In the genomic region with DNA sequence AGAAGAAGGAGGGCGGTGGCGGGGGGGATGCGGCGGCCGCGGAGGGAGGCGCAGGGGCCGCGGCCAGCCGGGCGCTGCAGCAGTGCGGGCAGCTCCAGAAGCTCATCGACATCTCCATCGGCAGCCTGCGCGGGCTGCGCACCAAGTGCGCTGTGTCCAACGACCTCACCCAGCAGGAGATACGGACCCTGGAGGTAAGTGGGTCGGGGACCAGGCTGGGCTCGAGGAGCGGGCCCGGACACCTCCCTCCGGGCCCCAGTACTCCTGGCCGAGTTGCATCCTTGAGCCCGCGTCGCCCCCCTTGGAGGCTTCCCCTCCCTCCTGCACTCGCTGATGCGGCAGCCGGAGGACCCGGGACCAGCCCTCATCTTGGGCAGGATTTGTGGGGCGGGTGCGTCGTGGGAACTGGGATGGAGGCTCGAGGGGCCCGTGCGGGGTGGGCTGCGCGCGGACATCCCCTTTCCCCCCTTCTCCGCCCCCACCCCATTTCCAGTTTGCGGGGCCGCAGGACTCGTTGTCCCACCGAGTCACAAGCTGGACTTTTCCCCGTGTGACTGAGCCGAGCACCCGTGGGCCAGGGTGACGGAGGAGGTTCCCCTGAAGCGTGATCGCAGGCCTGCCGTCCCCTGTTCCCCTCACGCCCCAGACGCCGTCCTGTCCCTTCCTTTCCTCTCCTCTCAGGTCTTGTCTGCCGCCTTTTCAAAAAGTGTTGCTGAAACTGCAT, we compare ENCODE assay signal across 8 cellular contexts. TPM values are rescaled to one million over a fixed set of nuclear protein-coding genes. Genes with fewer than 3 reads are reported as not detected.
DNase-seq lines count a peak whose midpoint lies in the region; FAIRE-seq and TF ChIP-seq lines count a peak whose summit lies in the region.

No MANE protein-coding gene starts in this region.

- no peaks in the 10 kb centered on the region for H3K9me3 ChIP-seq in HAP-1
- no peaks in the 10 kb centered on the region for H3K9me3 ChIP-seq in spleen

- no peaks in the 10 kb centered on the region for H3K36me3 ChIP-seq in HAP-1 (replicated peaks)
- no peaks in the 10 kb centered on the region for H3K36me3 ChIP-seq in spleen

- H3K4me3 ChIP-seq in HAP-1 (peak overlapping the region; percentile 60), iPS-11a (ENCODE audit: low read depth, low read length) (peak overlapping the region; percentile 81), spleen (peak overlapping the region; percentile 75 to 96 (median 84))

- TF ChIP-seq CTCF in spleen (IDR thresholded peaks at IDR 0.05 in 8 of 11, conservative IDR thresholded peaks at IDR 0.05 in 3 of 11) (no peak), D721Med (IDR thresholded peaks at IDR 0.05; ENCODE audit: insufficient read depth, missing control alignments) (no peak)

- peaks cover 2% of the 10 kb centered on the region for H3K36me3 Mint-ChIP-seq in activated naive CD4-positive, alpha-beta T cell treated with anti-CD3 and anti-CD28 coated beads, Interleukin-2, amount 50 U/mL, for 24 hours

- DNase-seq in AG08395 (ENCODE audit: low spot score) (peak; percentile 8), HAP-1 (ENCODE audit: low spot score in 2 of 2) (peak; percentile 3 to 58), spleen (peak; percentile 87), cerebellum (ENCODE audit: low spot score) (no peak), D721Med (ENCODE audit: insufficient read length, low spot score) (no peak), KG1 (lab: John Stamatoyannopoulos, UW) (no peak)

- H3K4me1 Mint-ChIP-seq in activated naive CD4-positive, alpha-beta T cell treated with anti-CD3 and anti-CD28 coated beads, Interleukin-2, amount 50 U/mL, for 24 hours: peaks cover 15% of the 10 kb centered on the region

- H3K27ac ChIP-seq in spleen: peak overlapping the region; percentile 57 to 88 (median 83)

- H3K27me3 Mint-ChIP-seq in activated naive CD4-positive, alpha-beta T cell treated with anti-CD3 and anti-CD28 coated beads, Interleukin-2, amount 50 U/mL, for 24 hours: no peaks in the 10 kb centered on the region

- FAIRE-seq in D721Med (lab: Jason Lieb, UNC): no peak

- H3K27ac Mint-ChIP-seq in activated naive CD4-positive, alpha-beta T cell treated with anti-CD3 and anti-CD28 coated beads, Interleukin-2, amount 50 U/mL, for 24 hours: peak overlapping the region; percentile 93

- H3K4me3 Mint-ChIP-seq in activated naive CD4-positive, alpha-beta T cell treated with anti-CD3 and anti-CD28 coated beads, Interleukin-2, amount 50 U/mL, for 24 hours: peak overlapping the region; percentile 96

- intact Hi-C loops in spleen (cut with DNase I; ENCODE audit: low total_unique reads): loop anchor here (10.0 kb wide), 2 partner anchors 102 to 138 kb away; no protein-coding TSS in a partner anchor

- peaks cover 12% of the 10 kb centered on the region for H3K4me1 ChIP-seq in HAP-1
- H3K4me1 ChIP-seq in spleen: peaks cover 6 to 57% (median 37%) of the 10 kb centered on the region in 6 donors

- in situ Hi-C loops in HAP-1 (cut with MboI; ENCODE audit: low sequenced_read_pairs): loop anchor here (5.0 to 25.0 kb wide), 2 partner anchors 145 to 220 kb away; no protein-coding TSS in a partner anchor

- WGBS in spleen, 5 donors: 0 to 3% (median 1%) methylated on average over 26 to 58 of the region's 58 CpGs

- TF ChIP-seq POLR2A in spleen (IDR thresholded peaks at IDR 0.05): no peak

- no peaks in the 10 kb centered on the region for H3K27me3 ChIP-seq in HAP-1 (ENCODE audit: low read depth)
- H3K27me3 ChIP-seq in spleen (replicated peaks in 1 of 7): no peaks in the 10 kb centered on the region

- H3K9me3 Mint-ChIP-seq in activated naive CD4-positive, alpha-beta T cell treated with anti-CD3 and anti-CD28 coated beads, Interleukin-2, amount 50 U/mL, for 24 hours: no peaks in the 10 kb centered on the region

RNA-seq across cellular contexts. Expression of a gene that starts 0.6 kb away (rescaled TPM):
- total RNA-seq in spleen (100 to 1,000 TPM in 1 of 7 donors, 10 to 100 TPM in 6; 35.2 to 100 (median 58.7) TPM), cerebellum (43.8 TPM)
- 10 to 100 TPM in 2 of 3 donors, 1 to 10 TPM in 1; 6.4 to 24.0 (median 12.0) TPM for polyA plus RNA-seq in spleen

Comparison
In these comparisons a context has a peak if more than half of its experiments do, and no peak if none do; other contexts are left out.
1. DNase-seq: peak in AG08395 (single experiment), HAP-1 (2 of 2) and spleen (single experiment); none in cerebellum (single experiment), D721Med (single experiment) and KG1 (single experiment).
2. Peak in every context shown above with its lines, with median percentiles within 50 percentile points of each other: H3K4me3 ChIP-seq.